In genomic region chr2:11715987-11716652, GRCh38 we compare ENCODE assay signal across 23 cellular contexts. TPM values are rescaled to one million over a fixed set of nuclear protein-coding genes. Genes with fewer than 3 reads are reported as not detected.
A peak's percentile ranks its signal among the peaks of the same experiment; 100 is the strongest.
DNase-seq lines count a peak whose midpoint lies in the region; ATAC-seq and TF ChIP-seq lines count a peak whose summit lies in the region.
"Had no signal": no experiment of that assay in that cellular context is flagged by ENCODE, and none has a peak within 500 bp of the region (broad histone marks: within the 10 kb centered on the region; RNA-seq: fewer than 3 reads in every experiment).

No MANE protein-coding gene starts in this region.

- no peaks in the 10 kb centered on the region for H3K9me3 Mint-ChIP-seq in MCF 10A (ENCODE audit: unreplicated experiment)
- no peaks in the 10 kb centered on the region for H3K9me3 Mint-ChIP-seq in dendritic cell treated with granulocyte-macrophage colony-stimulating factor and Interleukin-4, amounts not matched to agents 40 ng/mL and 50 ng/mL, for 4 days
- H3K9me3 Mint-ChIP-seq: CD8-positive, alpha-beta memory T cell had no signal

- ATAC-seq in aorta (ENCODE audit: low FRiP score) (peak; percentile 12), HG03565 (IDR thresholded peaks at IDR 0.05; ENCODE audit: unreplicated experiment) (no peak)
- ATAC-seq: PC-3 had no signal

- H2BK15ac ChIP-seq in mesendoderm (replicated peaks; ENCODE audit: low read depth), result no peak overlapping the region

- H3K4me2 ChIP-seq in mammary epithelial cell (ENCODE audit: insufficient read depth, low read depth, low read length) (no peak overlapping the region), mesendoderm (ENCODE audit: low read length) (no peak overlapping the region)

- no peaks in the 10 kb centered on the region for H3K79me2 ChIP-seq in mammary epithelial cell (ENCODE audit: insufficient read depth, low read length)
- no peaks in the 10 kb centered on the region for H3K79me2 ChIP-seq in mesendoderm (ENCODE audit: control insufficient read depth, insufficient read depth, low read length)

- peak overlapping the region; percentile 75 for H3K27ac Mint-ChIP-seq in MCF 10A (ENCODE audit: low read depth, unreplicated experiment)
- peak overlapping the region; percentile 22 for H3K27ac Mint-ChIP-seq in dendritic cell treated with granulocyte-macrophage colony-stimulating factor and Interleukin-4, amounts not matched to agents 40 ng/mL and 50 ng/mL, for 4 days
- H3K27ac Mint-ChIP-seq: CD8-positive, alpha-beta memory T cell had no signal

- H3K36me3 ChIP-seq in mammary epithelial cell (ENCODE audit: insufficient read depth, low read length) (no peaks in the 10 kb centered on the region), mesendoderm (ENCODE audit: control insufficient read depth, insufficient read depth, low read length) (no peaks in the 10 kb centered on the region), aorta (ENCODE audit: control insufficient read depth in 1 of 2, insufficient read depth in 2 of 2, low read length in 1 of 2) (no peaks in the 10 kb centered on the region)
- H3K36me3 ChIP-seq: MG63 had no signal

- BruUV-seq in MCF 10A (replicated peaks; lab: Mats Ljungman, UMichigan) (no TSS peak), mammary epithelial cell (replicated peaks; lab: Mats Ljungman, UMichigan) (no TSS peak)

- no peaks in the 10 kb centered on the region for H3K79me1 ChIP-seq in mesendoderm (ENCODE audit: low read length)

- peak overlapping the region; percentile 6 for H2BK5ac ChIP-seq in mesendoderm (ENCODE audit: low read length)

- peak overlapping the region; percentile 36 for H2AK5ac ChIP-seq in mesendoderm (ENCODE audit: low read length)

- H3K27me3 ChIP-seq in mammary epithelial cell (ENCODE audit: insufficient read depth, low read length) (no peaks in the 10 kb centered on the region), mesendoderm (ENCODE audit: insufficient read depth, low read length, poor library complexity) (no peaks in the 10 kb centered on the region), aorta (ENCODE audit: control insufficient read depth in 1 of 2, insufficient read depth in 2 of 2, low read length in 1 of 2) (no peaks in the 10 kb centered on the region)
- H3K27me3 ChIP-seq: MG63 had no signal

- no peak overlapping the region for H2AFZ ChIP-seq in mammary epithelial cell (ENCODE audit: low read depth, low read length)

- no peak overlapping the region for H3K9ac ChIP-seq in mammary epithelial cell (ENCODE audit: insufficient read depth, low read length)
- H3K9ac ChIP-seq in mesendoderm (ENCODE audit: low read length), result no peak overlapping the region

- H4K20me1 ChIP-seq in mammary epithelial cell (ENCODE audit: insufficient read depth, low read length), result no peaks in the 10 kb centered on the region

- intact Hi-C loops in MCF 10A (cut with micrococcal nuclease) (no loop called here), mammary epithelial cell (cut with micrococcal nuclease) (no loop called here), aorta (cut with DNase I) (no loop called here)
- intact Hi-C loops in dendritic cell treated with granulocyte-macrophage colony-stimulating factor and Interleukin-4, amounts not matched to agents 40 ng/mL and 50 ng/mL, for 4 days (cut with micrococcal nuclease), result no loop called here

- in situ Hi-C loops in mammary epithelial cell (cut with MboI; ENCODE audit: low sequenced_read_pairs in 2 of 2), result no loop called here

- H3K56ac ChIP-seq in mesendoderm (ENCODE audit: low read length), result peak overlapping the region; percentile 3

- dilution Hi-C loops in mammary epithelial cell (cut with HindIII; ENCODE audit: low sequenced_read_pairs), result no loop called here

- H3K4me1 ChIP-seq in mammary epithelial cell (ENCODE audit: insufficient read depth, low read length) (peaks cover 6% of the 10 kb centered on the region), mesendoderm (ENCODE audit: control insufficient read depth, low read depth, low read length) (no peaks in the 10 kb centered on the region), aorta (ENCODE audit: control insufficient read depth in 1 of 2, insufficient read depth in 2 of 2, low read length in 2 of 2) (peaks cover 0 to 2% of the 10 kb centered on the region in 2 donors)

- POLR2A ChIA-PET in MCF 10A (lab: Yijun Ruan, JAX), result interaction anchor here (0.7 to 1.2 kb wide), 6 partner anchors 9 to 37 kb away, joined by 3 to 4 read pairs (median 3); no protein-coding TSS in a partner anchor

- no peak overlapping the region for H3K18ac ChIP-seq in mesendoderm (ENCODE audit: low read length)

- WGBS in mammary epithelial cell (ENCODE audit: low coverage, missing lambda C conversion rate), result 90% methylated on average over 10 of the region's 12 CpGs
- WGBS in mesendoderm (ENCODE audit: extremely low coverage, insufficient coverage, low lambda C conversion rate), result no CpG with 5 or more reads among the region's 12 CpGs
- 91 to 94% methylated on average over 12 of the region's 12 CpGs for WGBS in aorta, 2 donors

- H2BK120ac ChIP-seq in mesendoderm (ENCODE audit: low read depth, low read length), result no peak overlapping the region

- H3K4me3 Mint-ChIP-seq in MCF 10A (ENCODE audit: unreplicated experiment), result no peak overlapping the region
- H3K4me3 Mint-ChIP-seq in dendritic cell treated with granulocyte-macrophage colony-stimulating factor and Interleukin-4, amounts not matched to agents 40 ng/mL and 50 ng/mL, for 4 days, result no peak overlapping the region
- H3K4me3 Mint-ChIP-seq: CD8-positive, alpha-beta memory T cell had no signal

- no peak for DNase-seq in MCF 10A (ENCODE audit: unreplicated experiment)
- no peak for DNase-seq in mammary epithelial cell
- no peak for DNase-seq in mesendoderm
- DNase-seq in aorta, result no peak
- no peak for DNase-seq in AG08396 (ENCODE audit: low spot score)
- no peak for DNase-seq in putamen (ENCODE audit: low spot score)
- DNase-seq: C1 segment of cervical spinal cord; CD8-positive, alpha-beta memory T cell; DMS53; EL; GOT3; MG63; NCI-H1048; NCI-H1436; NCI-H1930; NCI-H345; NCI-H524 treated with DMSO at 0.1 percent for 48 hours; PC-3; RPMI8226 had no signal

- H3K36me3 Mint-ChIP-seq in MCF 10A (ENCODE audit: insufficient read depth, unreplicated experiment), result no peaks in the 10 kb centered on the region
- H3K36me3 Mint-ChIP-seq in dendritic cell treated with granulocyte-macrophage colony-stimulating factor and Interleukin-4, amounts not matched to agents 40 ng/mL and 50 ng/mL, for 4 days (ENCODE audit: low read depth), result no peaks in the 10 kb centered on the region
- H3K36me3 Mint-ChIP-seq: CD8-positive, alpha-beta memory T cell had no signal

- CTCF ChIA-PET in MCF 10A (lab: Yijun Ruan, JAX) (interaction anchor here (0.7 to 1.6 kb wide), 4 partner anchors 21 to 1005 kb away, joined by 3 to 4 read pairs (median 4); no protein-coding TSS in a partner anchor), mammary epithelial cell (lab: Charles Lee; ENCODE audit: low non-redundant PET) (no interaction called here)

- H3K4ac ChIP-seq in mesendoderm (ENCODE audit: low read depth, low read length), result no peak overlapping the region

- H3K4me1 Mint-ChIP-seq in MCF 10A (ENCODE audit: insufficient read depth, unreplicated experiment), result peaks cover 18% of the 10 kb centered on the region
- peaks cover 41% of the 10 kb centered on the region for H3K4me1 Mint-ChIP-seq in dendritic cell treated with granulocyte-macrophage colony-stimulating factor and Interleukin-4, amounts not matched to agents 40 ng/mL and 50 ng/mL, for 4 days (ENCODE audit: low read depth)

- no peak overlapping the region for H4K5ac ChIP-seq in mesendoderm (ENCODE audit: low read length)

- H3K4me3 ChIP-seq in mammary epithelial cell (replicated peaks in 1 of 3; ENCODE audit: insufficient read depth in 1 of 3, low read depth in 2 of 3, low read length in 3 of 3) (no peak overlapping the region), mesendoderm (ENCODE audit: low read length) (no peak overlapping the region), aorta (ENCODE audit: low read length in 2 of 2) (no peak overlapping the region)
- H3K4me3 ChIP-seq: MG63 had no signal

- H4K8ac ChIP-seq in mesendoderm (ENCODE audit: low read depth, low read length), result no peak overlapping the region

- no peaks in the 10 kb centered on the region for H3K9me3 ChIP-seq in mammary epithelial cell (replicated peaks; ENCODE audit: insufficient read depth, low read length)
- no peaks in the 10 kb centered on the region for H3K9me3 ChIP-seq in aorta (ENCODE audit: control insufficient read depth, low read length)
- H3K9me3 ChIP-seq: MG63 had no signal

- H3K27ac ChIP-seq in mammary epithelial cell (ENCODE audit: insufficient read depth, low read depth, low read length), result no peak overlapping the region
- no peak overlapping the region for H3K27ac ChIP-seq in mesendoderm (ENCODE audit: low read depth, low read length)
- no peak overlapping the region for H3K27ac ChIP-seq in aorta (ENCODE audit: low read depth in 1 of 2, low read length in 2 of 2)
- H3K27ac ChIP-seq: 22Rv1 had no signal

- H3K23ac ChIP-seq in mesendoderm (ENCODE audit: low read length), result no peak overlapping the region

- TF ChIP-seq CTCF in MCF 10A (IDR thresholded peaks at IDR 0.05; ENCODE audit: unreplicated experiment), result no peak
- TF ChIP-seq CTCF in mammary epithelial cell (conservative IDR thresholded peaks at IDR 0.05 in 1 of 2, IDR thresholded peaks at IDR 0.05 in 1 of 2; ENCODE audit: extremely low read depth in 1 of 2, insufficient read depth in 1 of 2, low read depth in 1 of 2, low read length in 2 of 2), result no peak

- peaks cover 18% of the 10 kb centered on the region for H3K27me3 Mint-ChIP-seq in MCF 10A (ENCODE audit: insufficient read depth, unreplicated experiment)
- H3K27me3 Mint-ChIP-seq in dendritic cell treated with granulocyte-macrophage colony-stimulating factor and Interleukin-4, amounts not matched to agents 40 ng/mL and 50 ng/mL, for 4 days, result peaks cover 19% of the 10 kb centered on the region

RNA-seq across cellular contexts. Expression of gene LPIN1, which starts 30.3 kb away (rescaled TPM):
- 47.0 and 65.7 TPM in 2 replicates for total RNA-seq in MCF 10A (2022)
- total RNA-seq in mammary epithelial cell, result 10 to 100 TPM; 28.3 to 54.8 TPM
- polyA plus RNA-seq in mammary epithelial cell, result 58.5 TPM
- polyA minus RNA-seq in mammary epithelial cell, result 66.3 TPM
- 1.9 TPM for polyA plus RNA-seq in mesendoderm (2013, experiment 1 of 2)
- polyA plus RNA-seq in mesendoderm (2013, experiment 2 of 2), result 1.8 TPM
- total RNA-seq in aorta, result 10 to 100 TPM; 32.8 to 54.0 TPM
- 10 to 100 TPM in 1 of 2 donors, 1 to 10 TPM in 1; 4.4 to 13.3 TPM for polyA plus RNA-seq in aorta

RNA-seq across cellular contexts. Expression of gene NTSR2, which starts 46.1 kb away (rescaled TPM):
- total RNA-seq in MCF 10A (2022), result not detected in 2 replicates
- total RNA-seq in mammary epithelial cell, result not detected
- not detected for polyA plus RNA-seq in mammary epithelial cell
- not detected for polyA minus RNA-seq in mammary epithelial cell
- polyA plus RNA-seq in mesendoderm (2013, experiment 1 of 2), result 0.04 TPM
- 0.06 TPM for polyA plus RNA-seq in mesendoderm (2013, experiment 2 of 2)
- not detected for total RNA-seq in aorta
- polyA plus RNA-seq in aorta, result not detected
- total RNA-seq: CD8-positive, alpha-beta memory T cell; HT-29; PC-3 had no signal
- polyA plus RNA-seq: CD8-positive, alpha-beta memory T cell had no signal
